ENCODE assay signal across 20 cellular contexts in genomic region chr1:3593745-3594144, GRCh38. TPM values are rescaled to one million over a fixed set of nuclear protein-coding genes. Genes with fewer than 3 reads are reported as not detected.
A peak's percentile ranks its signal among the peaks of the same experiment; 100 is the strongest.
DNase-seq lines count a peak whose midpoint lies in the region; ATAC-seq and TF ChIP-seq lines count a peak whose summit lies in the region.
"Had no signal": no experiment of that assay in that cellular context is flagged by ENCODE, and none has a peak within 500 bp of the region (broad histone marks: within the 10 kb centered on the region; RNA-seq: fewer than 3 reads in every experiment).

No MANE protein-coding gene starts in this region.

- H3K27ac ChIP-seq in GM23338 (ENCODE audit: low read depth) (0 out of 2 replicates have a peak overlapping the region, but pooled peaks have one; percentile 32), caudate nucleus (ENCODE audit: low read depth, low read length) (no peak overlapping the region)
- H3K27ac ChIP-seq: GM23248, SJSA1 had no signal

- H3K9me2 ChIP-seq in GM23338 (ENCODE audit: insufficient read depth), result no peaks in the 10 kb centered on the region

- H4K20me1 ChIP-seq in GM23338 (replicated peaks; ENCODE audit: insufficient read depth), result no peaks in the 10 kb centered on the region

- H3K4me2 ChIP-seq in GM23338, result no peak overlapping the region

- H2AFZ ChIP-seq in GM23338, result no peak overlapping the region
- H2AFZ ChIP-seq: GM23248 had no signal

- DNase-seq in GM23338 (ENCODE audit: low spot score), result no peak
- no peak for DNase-seq in WTC11 (ENCODE audit: low spot score)
- DNase-seq in NCI-H187 treated with DMSO at 0.1 percent for 48 hours (lab: John Stamatoyannopoulos, UW), result no peak
- no peak for DNase-seq in NOMO-1 treated with dmso at 0.1 percent for 144 hours (lab: John Stamatoyannopoulos, UW; ENCODE audit: unreplicated experiment)
- DNase-seq in caudate nucleus (lab: John Stamatoyannopoulos, UW), result no peak
- no peak for DNase-seq in stimulated activated naive CD8-positive, alpha-beta T cell treated with anti-CD3 and anti-CD28 coated beads, Interleukin-15, Interleukin-2, amounts not matched to agents 100 U/mL and 50 U/mL, for 24 hours
- DNase-seq: ACHN; CD4-positive, CD25-positive, alpha-beta regulatory T cell; COR-L47; DMS 273 treated with DMSO at 0.1 percent for 48 hours; GDM1; GM23248; NCI-H1417; NCI-H2029; NCI-H345; NCI-H524 treated with DMSO at 0.1 percent for 48 hours had no signal

- TF ChIP-seq CTCF in GM23338 (conservative IDR thresholded peaks at IDR 0.05; ENCODE audit: low read depth in 2 of 2), result no peak
- no peak for TF ChIP-seq CTCF in WTC11 (IDR thresholded peaks at IDR 0.05)

- CTCF ChIA-PET in WTC11 (lab: Charles Lee), result interaction anchor here (0.6 to 5.4 kb wide), 10 partner anchors 8 to 141 kb away, joined by 3 to 65 read pairs (median 4); no protein-coding TSS in a partner anchor

- H3K4me3 Mint-ChIP-seq in GM23338 (no peak overlapping the region), WTC11 (no peak overlapping the region)
- H3K4me3 Mint-ChIP-seq: CD4-positive, CD25-positive, alpha-beta regulatory T cell had no signal

- H3K4me1 Mint-ChIP-seq in GM23338, result peaks cover 42% of the 10 kb centered on the region
- H3K4me1 Mint-ChIP-seq in WTC11, result peaks cover 18% of the 10 kb centered on the region

- 0 out of 2 replicates have a peak, but pooled peaks cover 3% of the 10 kb centered on the region for H3F3A ChIP-seq in GM23338 (replicated peaks; ENCODE audit: low read depth)

- peak overlapping the region; percentile 1 for H3K9ac ChIP-seq in iPS-15b (ENCODE audit: low read depth, low read length)
- H3K9ac ChIP-seq: GM23248 had no signal

- ATAC-seq in GM23338 (no peak), WTC11 (no peak)
- ATAC-seq in stimulated activated naive CD8-positive, alpha-beta T cell treated with anti-CD3 and anti-CD28 coated beads, Interleukin-15, Interleukin-2, amounts not matched to agents 100 U/mL and 50 U/mL, for 24 hours, result no peak
- ATAC-seq: K562, Panc1 had no signal

- H3K36me3 ChIP-seq in GM23338 (ENCODE audit: insufficient read depth) (no peaks in the 10 kb centered on the region), iPS-15b (ENCODE audit: control insufficient read depth, insufficient read depth, low read length) (peaks cover 6% of the 10 kb centered on the region)
- H3K36me3 ChIP-seq: SJSA1 had no signal

- H3K4me1 ChIP-seq in GM23338 (ENCODE audit: insufficient read depth) (peaks cover 15% of the 10 kb centered on the region; the same call in 1 of the 2 replicates), iPS-15b (ENCODE audit: control insufficient read depth, insufficient read depth, low read length) (no peaks in the 10 kb centered on the region)
- H3K4me1 ChIP-seq: SJSA1 had no signal

- H3K36me3 Mint-ChIP-seq in GM23338 (ENCODE audit: low read depth) (no peaks in the 10 kb centered on the region; the same call in 2 of the 3 replicates), WTC11 (no peaks in the 10 kb centered on the region)
- H3K36me3 Mint-ChIP-seq: CD4-positive, CD25-positive, alpha-beta regulatory T cell had no signal

- POLR2A ChIA-PET in WTC11 (lab: Charles Lee), result no interaction called here

- H3K9me3 Mint-ChIP-seq in GM23338, result no peaks in the 10 kb centered on the region
- H3K9me3 Mint-ChIP-seq in WTC11, result no peaks in the 10 kb centered on the region
- H3K9me3 Mint-ChIP-seq: CD4-positive, CD25-positive, alpha-beta regulatory T cell had no signal

- H3K4me3 ChIP-seq in GM23338 (no peak overlapping the region), iPS-15b (ENCODE audit: low read depth, low read length) (no peak overlapping the region)
- H3K4me3 ChIP-seq: GM23248, K562, SJSA1 had no signal

- H3K27me3 Mint-ChIP-seq in GM23338 (ENCODE audit: insufficient read depth, low read depth, poor library complexity) (peaks cover 4% of the 10 kb centered on the region), WTC11 (ENCODE audit: low read depth) (no peaks in the 10 kb centered on the region)
- H3K27me3 Mint-ChIP-seq: CD4-positive, CD25-positive, alpha-beta regulatory T cell had no signal

- H3K9me3 ChIP-seq in iPS-15b (ENCODE audit: control insufficient read depth, insufficient read depth, low read length), result no peaks in the 10 kb centered on the region
- H3K9me3 ChIP-seq: SJSA1 had no signal

- H3K27ac Mint-ChIP-seq in GM23338 (peak overlapping the region; percentile 83), WTC11 (peak overlapping the region; percentile 97)
- H3K27ac Mint-ChIP-seq: CD4-positive, CD25-positive, alpha-beta regulatory T cell had no signal

- H3K27me3 ChIP-seq in GM23338 (ENCODE audit: insufficient read depth) (no peaks in the 10 kb centered on the region), iPS-15b (ENCODE audit: control insufficient read depth, insufficient read depth, low read length) (no peaks in the 10 kb centered on the region)

- no peaks in the 10 kb centered on the region for H3K79me2 ChIP-seq in GM23338 (replicated peaks; ENCODE audit: insufficient read depth)

TF ChIP-seq in GM23338, 12 proteins besides CTCF, POLR2A, EP300 and RAD21 (continues in another document):
- TF ChIP-seq JUNB (IDR thresholded peaks at IDR 0.05; ENCODE audit: unreplicated experiment), result no peak

TF ChIP-seq in WTC11, 78 proteins besides CTCF, POLR2A, EP300 and RAD21 (continues in another document):
- no peak for TF ChIP-seq E2F4 (CRISPR knock-in tag; IDR thresholded peaks at IDR 0.05; ENCODE audit: borderline replicate concordance, low read depth)
- TF ChIP-seq PREB (CRISPR knock-in tag; IDR thresholded peaks at IDR 0.05; ENCODE audit: borderline replicate concordance), result no peak
- TF ChIP-seq ZNF138 (CRISPR knock-in tag; conservative IDR thresholded peaks at IDR 0.05), result no peak
- no peak for TF ChIP-seq TP53 (CRISPR knock-in tag; IDR thresholded peaks at IDR 0.05)
- TF ChIP-seq MXD4 (CRISPR knock-in tag; IDR thresholded peaks at IDR 0.05; ENCODE audit: borderline replicate concordance), result no peak
- no peak for TF ChIP-seq GABPB1 (CRISPR knock-in tag; IDR thresholded peaks at IDR 0.05)
- no peak for TF ChIP-seq FOXP1 (CRISPR knock-in tag; IDR thresholded peaks at IDR 0.05; ENCODE audit: borderline replicate concordance)
- no peak for TF ChIP-seq IRF2 (CRISPR knock-in tag; IDR thresholded peaks at IDR 0.05; ENCODE audit: borderline replicate concordance, low read depth)
- no peak for TF ChIP-seq MAX (CRISPR knock-in tag; IDR thresholded peaks at IDR 0.05)
- no peak for TF ChIP-seq NR3C1 (CRISPR knock-in tag; conservative IDR thresholded peaks at IDR 0.05; ENCODE audit: low read depth)

RNA-seq across cellular contexts. Expression of gene MEGF6, which starts 17.6 kb away (rescaled TPM):
- 15.4 and 21.4 TPM in 2 replicates for total RNA-seq in GM23338 (2014; rRNA removed; shearing (Covaris generic))
- 4.0 and 4.7 TPM in 2 replicates for polyA plus RNA-seq in GM23338 (2016; fragmentation: Nextera tagmentation; extraction: Ambion mirVana)
- total RNA-seq in WTC11 (2021), result 24.9 to 32.4 TPM (median 27.2 TPM) in 3 replicates

RNA-seq across cellular contexts. Expression of gene TPRG1L, which starts 31.1 kb away (rescaled TPM):
- 20.3 and 24.4 TPM in 2 replicates for total RNA-seq in GM23338 (2014; rRNA removed; shearing (Covaris generic))
- polyA plus RNA-seq in GM23338 (2016; fragmentation: Nextera tagmentation; extraction: Ambion mirVana), result 6.2 and 6.6 TPM in 2 replicates
- total RNA-seq in WTC11 (2021), result 20.9 to 22.3 TPM (median 20.9 TPM) in 3 replicates

RNA-seq across cellular contexts. Expression of gene WRAP73, which starts 56.2 kb away (rescaled TPM):
- 40.8 and 43.3 TPM in 2 replicates for total RNA-seq in GM23338 (2014; rRNA removed; shearing (Covaris generic))
- polyA plus RNA-seq in GM23338 (2016; fragmentation: Nextera tagmentation; extraction: Ambion mirVana), result 22.6 and 24.4 TPM in 2 replicates
- 33.8 to 39.2 TPM (median 34.7 TPM) in 3 replicates for total RNA-seq in WTC11 (2021)

RNA-seq across cellular contexts. Expression of gene TP73, which starts 58.6 kb away (rescaled TPM):
- total RNA-seq in GM23338 (2014; rRNA removed; shearing (Covaris generic)), result 1.8 and 3.4 TPM in 2 replicates
- polyA plus RNA-seq in GM23338 (2016; fragmentation: Nextera tagmentation; extraction: Ambion mirVana), result 1.4 and 1.8 TPM in 2 replicates
- 5.7 to 6.4 TPM (median 5.8 TPM) in 3 replicates for total RNA-seq in WTC11 (2021)
- total RNA-seq: CD4-positive, CD25-positive, alpha-beta regulatory T cell; GM23248 had no signal
- polyA plus RNA-seq: GM23248 had no signal
